ENCODE assay signal across 18 cellular contexts in the genomic region with DNA sequence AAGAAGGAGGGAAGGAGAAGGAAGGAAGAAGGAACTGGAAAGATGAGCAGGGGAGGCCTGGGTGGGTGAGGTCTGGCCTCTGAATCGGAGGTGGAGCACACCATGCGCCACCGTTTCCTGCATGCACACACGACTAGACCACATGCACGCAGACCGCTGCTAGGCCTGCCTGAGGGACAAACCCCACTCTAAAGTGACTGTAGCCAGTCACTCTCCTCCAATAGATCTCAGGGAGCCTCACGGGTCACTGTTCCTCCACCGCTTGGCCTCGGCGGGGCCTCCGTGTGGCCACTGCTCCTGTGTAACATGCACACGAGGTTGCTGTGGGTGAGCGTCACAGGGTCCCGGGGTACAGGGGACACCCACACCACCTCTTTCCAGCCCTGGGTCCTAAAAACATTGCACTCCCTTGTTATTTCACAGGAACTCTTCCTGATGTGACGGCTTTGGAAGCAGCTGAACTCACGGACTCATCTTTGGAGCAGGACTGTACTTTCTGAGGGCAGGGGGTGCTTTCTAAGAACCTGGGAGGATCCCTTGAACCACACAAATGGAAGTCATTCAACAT. TPM values are rescaled to one million over a fixed set of nuclear protein-coding genes. Genes with fewer than 3 reads are reported as not detected.
A peak's percentile ranks its signal among the peaks of the same experiment; 100 is the strongest.
DNase-seq lines count a peak whose midpoint lies in the region; ATAC-seq, FAIRE-seq and TF ChIP-seq lines count a peak whose summit lies in the region.
"Had no signal": no experiment of that assay in that cellular context is flagged by ENCODE, and none has a peak within 500 bp of the region (broad histone marks: within the 10 kb centered on the region; RNA-seq: fewer than 3 reads in every experiment).

No MANE protein-coding gene starts in this region.

- no peaks in the 10 kb centered on the region for H3K79me1 ChIP-seq in IMR-90 (ENCODE audit: low read depth in 1 of 2, low read length in 2 of 2)
- no peaks in the 10 kb centered on the region for H3K79me1 ChIP-seq in neuronal stem cell (ENCODE audit: low read depth, low read length)

- no peaks in the 10 kb centered on the region for H4K20me1 ChIP-seq in IMR-90 (ENCODE audit: insufficient read depth, low read length)
- H4K20me1 ChIP-seq in K562 (replicated peaks; ENCODE audit: control insufficient read depth, insufficient read depth, low read length), result no peaks in the 10 kb centered on the region
- H4K20me1 ChIP-seq: BLaER1 had no signal

- no peak for FAIRE-seq in K562 (lab: Jason Lieb, UNC)
- FAIRE-seq: GM12878 had no signal

- H2BK5ac ChIP-seq in IMR-90 (ENCODE audit: low read depth, low read length, poor library complexity, severe bottlenecking) (no peak overlapping the region), neuronal stem cell (ENCODE audit: low read length) (no peak overlapping the region)

- H3K4ac ChIP-seq in IMR-90 (ENCODE audit: low read depth, low read length), result no peak overlapping the region
- no peak overlapping the region for H3K4ac ChIP-seq in neuronal stem cell (ENCODE audit: low read length)

- dilution Hi-C loops in IMR-90 (cut with HindIII; ENCODE audit: low sequenced_read_pairs, unreplicated experiment), result no loop called here

- POLR2A ChIA-PET in IMR-90 (lab: Charles Lee; ENCODE audit: unreplicated experiment) (no interaction called here), K562 (lab: Yijun Ruan, JAX) (interaction anchor here (0.6 to 1.3 kb wide), 2 partner anchors 19 to 22 kb away, joined by 3 read pairs; no protein-coding TSS in a partner anchor)

- no peak overlapping the region for H3K4me3 ChIP-seq in IMR-90 (ENCODE audit: insufficient read depth, low read depth, low read length)
- H3K4me3 ChIP-seq in K562, result no peak overlapping the region
- no peak overlapping the region for H3K4me3 ChIP-seq in neuronal stem cell (ENCODE audit: low read length in 2 of 2)
- H3K4me3 ChIP-seq: BLaER1, GM12878 had no signal

- in situ Hi-C loops in IMR-90 (cut with MboI; ENCODE audit: low sequenced_read_pairs) (no loop called here), K562 (cut with MboI) (no loop called here)

- intact Hi-C loops in IMR-90 (cut with micrococcal nuclease), result no loop called here
- intact Hi-C loops in K562 (cut with micrococcal nuclease), result no loop called here

- H3K14ac ChIP-seq in IMR-90 (replicated peaks; ENCODE audit: low read depth, low read length) (no peak overlapping the region), neuronal stem cell (ENCODE audit: low read length) (no peak overlapping the region)

- no peaks in the 10 kb centered on the region for H3K36me3 ChIP-seq in IMR-90 (ENCODE audit: control insufficient read depth, insufficient read depth, low read length)
- peaks cover 9% of the 10 kb centered on the region; the same call in 1 of the 3 replicates for H3K36me3 ChIP-seq in K562 (ENCODE audit: control insufficient read depth, insufficient read depth, low read length)
- H3K36me3 ChIP-seq in neuronal stem cell (replicated peaks in 1 of 2; ENCODE audit: control insufficient read depth in 2 of 2, insufficient read depth in 2 of 2, low read length in 2 of 2), result peaks cover 0 to 23% of the 10 kb centered on the region in 2 donors
- H3K36me3 ChIP-seq: BLaER1 had no signal

- H2BK15ac ChIP-seq in IMR-90 (ENCODE audit: low read depth, low read length) (no peak overlapping the region), neuronal stem cell (ENCODE audit: low read length) (no peak overlapping the region)

- no peak overlapping the region for H3K56ac ChIP-seq in IMR-90 (ENCODE audit: extremely low read depth, insufficient read depth, low read length)

- 91% methylated on average over 10 of the region's 16 CpGs; no CpG with 5 or more reads in 1 of the 2 experiments for WGBS in IMR-90 (ENCODE audit: extremely low coverage in 2 of 2, insufficient read length in 1 of 2), 2 experiments
- 83% methylated on average over 16 of the region's 16 CpGs for WGBS in K562 (ENCODE audit: insufficient coverage, low coverage, missing lambda C conversion rate)
- WGBS in neuronal stem cell (ENCODE audit: extremely low coverage in 2 of 2, insufficient read length in 2 of 2, insufficient replicate concordance in 1 of 2), 2 donors, result no CpG with 5 or more reads among the region's 16 CpGs

- H4K91ac ChIP-seq in IMR-90 (ENCODE audit: insufficient read depth, low read depth, low read length) (no peak overlapping the region), neuronal stem cell (ENCODE audit: low read depth, low read length, poor library complexity) (no peak overlapping the region)

- TF ChIP-seq EP300 in K562 (IDR thresholded peaks at IDR 0.05; ENCODE audit: low read length), result no peak

- H2AFZ ChIP-seq in IMR-90 (replicated peaks; ENCODE audit: low read length, poor library complexity) (no peak overlapping the region), K562 (ENCODE audit: low read depth, low read length) (peak overlapping the region; percentile 22), neuronal stem cell (ENCODE audit: low read length) (no peak overlapping the region)

- H4K5ac ChIP-seq in IMR-90 (ENCODE audit: low read depth, low read length), result no peak overlapping the region

- no peak for DNase-seq in IMR-90
- DNase-seq in K562 (ENCODE audit: extremely low read depth in 1 of 4, low spot score in 3 of 4), result no peak
- DNase-seq in neuronal stem cell (ENCODE audit: low spot score), result no peak
- no peak for DNase-seq in CD1c-positive myeloid dendritic cell (ENCODE audit: extremely low spot score)
- DNase-seq: CD8-positive, alpha-beta T cell; DMS53; EL; KG1; MV-4-11 had no signal

- no peaks in the 10 kb centered on the region for H3K4me1 ChIP-seq in IMR-90 (ENCODE audit: control insufficient read depth, insufficient read depth, low read length)
- peaks cover 15 to 23% of the 10 kb centered on the region in 2 experiments; a peak in 4 of 5 replicates for H3K4me1 ChIP-seq in K562 (replicated peaks in 1 of 2; ENCODE audit: control insufficient read depth in 2 of 2, insufficient read depth in 2 of 2, low read length in 2 of 2)
- no peaks in the 10 kb centered on the region for H3K4me1 ChIP-seq in neuronal stem cell (ENCODE audit: control insufficient read depth in 2 of 2, insufficient read depth in 1 of 2, low read depth in 1 of 2, low read length in 2 of 2)

- H3K4me2 ChIP-seq in IMR-90 (ENCODE audit: low read depth, low read length) (no peak overlapping the region), K562 (ENCODE audit: insufficient read depth, low read length) (no peak overlapping the region), neuronal stem cell (ENCODE audit: insufficient read depth, low read length, poor library complexity, severe bottlenecking) (no peak overlapping the region)
- H3K4me2 ChIP-seq: BLaER1 had no signal

- no peak overlapping the region for H3K18ac ChIP-seq in IMR-90 (ENCODE audit: low read depth, low read length)
- peak overlapping the region; percentile 27 for H3K18ac ChIP-seq in neuronal stem cell (ENCODE audit: low read length)

- H4K8ac ChIP-seq in IMR-90 (ENCODE audit: low read depth in 2 of 2, low read length in 2 of 2) (no peak overlapping the region), neuronal stem cell (ENCODE audit: low read depth, low read length) (peak overlapping the region; percentile 65)

- H3K27ac ChIP-seq in IMR-90 (ENCODE audit: insufficient read depth, low read length) (no peak overlapping the region), K562 (ENCODE audit: extremely low read depth, low read depth, low read length) (no peak overlapping the region), neuronal stem cell (replicated peaks; ENCODE audit: low read length) (no peak overlapping the region)
- H3K27ac ChIP-seq: BLaER1 had no signal

- H2BK12ac ChIP-seq in neuronal stem cell (ENCODE audit: low read length), result no peak overlapping the region

- TF ChIP-seq POLR2A in IMR-90 (IDR thresholded peaks at IDR 0.05; ENCODE audit: low read depth, low read length) (no peak), K562 (conservative IDR thresholded peaks at IDR 0.05) (no peak)

- no peak overlapping the region for H3K9ac ChIP-seq in IMR-90 (ENCODE audit: low read depth, low read length)
- H3K9ac ChIP-seq in K562 (ENCODE audit: insufficient read depth in 1 of 2, low read depth in 2 of 2, low read length in 2 of 2), result peak overlapping the region in 1 of 2 experiments; percentile 78; a peak in 2 of 4 replicates
- peak overlapping the region; percentile 37 for H3K9ac ChIP-seq in neuronal stem cell (ENCODE audit: low read depth, low read length, poor library complexity)
- H3K9ac ChIP-seq: BLaER1 had no signal

- no peak overlapping the region; the same call in 1 of the 2 replicates for H3K23ac ChIP-seq in IMR-90 (ENCODE audit: low read depth, low read length)
- H3K23ac ChIP-seq in neuronal stem cell (ENCODE audit: low read depth, low read length, poor library complexity), result peak overlapping the region; percentile 75

- ATAC-seq in IMR-90 (ENCODE audit: low read depth), result no peak
- peak; percentile 42 for ATAC-seq in K562
- no peak for ATAC-seq in GM21390 (IDR thresholded peaks at IDR 0.05; ENCODE audit: unreplicated experiment)
- ATAC-seq: CD8-positive, alpha-beta T cell; GM12878; Panc1 had no signal

- H3K9me1 ChIP-seq in IMR-90 (ENCODE audit: insufficient read depth, low read length) (no peaks in the 10 kb centered on the region), K562 (ENCODE audit: control insufficient read depth, insufficient read depth, low read length) (no peaks in the 10 kb centered on the region)

- H3K9me3 ChIP-seq in IMR-90 (ENCODE audit: control insufficient read depth, insufficient read depth, low read length) (no peaks in the 10 kb centered on the region), K562 (replicated peaks; ENCODE audit: control insufficient read depth, insufficient read depth, low read depth, low read length) (no peaks in the 10 kb centered on the region), neuronal stem cell (replicated peaks in 1 of 2; ENCODE audit: control insufficient read depth in 2 of 2, insufficient read depth in 1 of 2, low read depth in 1 of 2, low read length in 2 of 2) (no peaks in the 10 kb centered on the region)
- H3K9me3 ChIP-seq: BLaER1 had no signal

- BruUV-seq in IMR-90 (replicated peaks; lab: Mats Ljungman, UMichigan), result no TSS peak
- BruUV-seq in K562 (replicated peaks; lab: Mats Ljungman, UMichigan), result no TSS peak

- CTCF ChIA-PET in IMR-90 (lab: Yijun Ruan, JAX) (interaction anchor here (0.8 kb wide), 1 partner anchor 32 kb away, joined by 3 read pairs; no protein-coding TSS in a partner anchor), K562 (lab: Yijun Ruan, JAX; ENCODE audit: low intra/inter-chr PET ratio) (no interaction called here)

- no peak for TF ChIP-seq CTCF in IMR-90 (conservative IDR thresholded peaks at IDR 0.05; ENCODE audit: low read depth, low read length)
- no peak for TF ChIP-seq CTCF in K562 (IDR thresholded peaks at IDR 0.05 in 2 of 3, conservative IDR thresholded peaks at IDR 0.05 in 1 of 3; ENCODE audit: insufficient read depth in 2 of 3, low read depth in 1 of 3, low read length in 3 of 3)

- peak overlapping the region; percentile 31 for H2AK9ac ChIP-seq in IMR-90 (replicated peaks; ENCODE audit: low read depth, low read length, poor library complexity)

- H2AK5ac ChIP-seq in IMR-90 (ENCODE audit: low read depth, low read length) (no peak overlapping the region), neuronal stem cell (ENCODE audit: low read depth, low read length) (no peak overlapping the region)

- H3K27me3 ChIP-seq in IMR-90 (ENCODE audit: control insufficient read depth, insufficient read depth, low read length), result peaks cover 34% of the 10 kb centered on the region
- H3K27me3 ChIP-seq in K562 (ENCODE audit: control insufficient read depth in 2 of 2, insufficient read depth in 2 of 2, low read length in 2 of 2), result no peaks in the 10 kb centered on the region
- H3K27me3 ChIP-seq in neuronal stem cell (ENCODE audit: control insufficient read depth in 3 of 3, insufficient read depth in 3 of 3, low read depth in 1 of 3, low read length in 3 of 3), result no peaks in the 10 kb centered on the region
- H3K27me3 ChIP-seq: BLaER1 had no signal

- TF ChIP-seq RAD21 in IMR-90 (IDR thresholded peaks at IDR 0.05; ENCODE audit: low read length), result no peak
- TF ChIP-seq RAD21 in K562 (CRISPR knock-in tag; conservative IDR thresholded peaks at IDR 0.05 in 1 of 2, IDR thresholded peaks at IDR 0.05 in 1 of 2), result no peak

- no peak overlapping the region for H2BK20ac ChIP-seq in IMR-90 (ENCODE audit: low read depth, low read length)

- no peak overlapping the region for H2BK120ac ChIP-seq in IMR-90 (ENCODE audit: low read depth, low read length)
- H2BK120ac ChIP-seq in neuronal stem cell (ENCODE audit: low read depth, low read length), result no peak overlapping the region

- no peaks in the 10 kb centered on the region for H3K79me2 ChIP-seq in K562 (ENCODE audit: control insufficient read depth, insufficient read depth, low read length)

RNA-seq across cellular contexts. Expression of gene CEBPE, which starts 17.6 kb away (rescaled TPM):
- total RNA-seq in IMR-90 (2012; rRNA removed) (not detected in 2 replicates), K562 (2014; rRNA removed) (0.09 TPM in 1 of 2 replicates, not detected in the other), K562 (2014; rRNA removed; fragmentation: Illumina TruSeq; extraction: Trizol) (not detected in 2 replicates), K562 (2015; rRNA removed; fragmentation: Illumina TruSeq; extraction: Trizol) (not detected in 2 replicates), K562 (2021) (0.13 and 0.16 TPM in 2 replicates)
- polyA plus RNA-seq in IMR-90 (2012; rRNA removed) (0.05 TPM in 1 of 2 replicates, not detected in the other), K562 (2011; rRNA removed) (0.09 TPM in 1 of 2 replicates, not detected in the other), K562 (2014; fragmentation: Illumina TruSeq; extraction: Trizol) (not detected in 2 replicates), K562 (2014; fragmentation: Nextera tagmentation; extraction: Ambion mirVana) (not detected), K562 (2014; rRNA removed) (0.12 and 0.15 TPM in 2 replicates)
- not detected in 2 replicates for polyA plus RNA-seq in IMR-90 (2012; cell fraction: cytosol; rRNA removed)
- not detected in 2 replicates for polyA plus RNA-seq in IMR-90 (2012; cell fraction: nucleus; rRNA removed; ENCODE audit: low replicate concordance)
- total RNA-seq in K562 (2011; cell fraction: chromatin; rRNA removed; ENCODE audit: low replicate concordance), result not detected in 2 replicates
- total RNA-seq in K562 (2011; cell fraction: nucleolus; rRNA removed), result not detected in 2 replicates
- not detected in 2 replicates for total RNA-seq in K562 (2011; cell fraction: nucleoplasm; rRNA removed)
- polyA plus RNA-seq in K562 (2011; cell fraction: cytosol; rRNA removed), result 0.09 and 0.12 TPM in 2 replicates
- polyA plus RNA-seq in K562 (2011; cell fraction: nucleus; rRNA removed), result not detected in 2 replicates
- 0.18 TPM in 1 of 2 replicates, not detected in the other for polyA plus RNA-seq in K562 (2012)
- not detected in 2 replicates for polyA minus RNA-seq in K562 (2011; rRNA and poly(A)+ RNA removed)
- polyA minus RNA-seq in K562 (2011; cell fraction: cytosol; rRNA and poly(A)+ RNA removed), result not detected in 2 replicates
- polyA minus RNA-seq in K562 (2011; cell fraction: nucleus; rRNA and poly(A)+ RNA removed), result not detected in 2 replicates
- polyA plus RNA-seq in neuronal stem cell (2013, experiment 1 of 2), result not detected
- polyA plus RNA-seq in neuronal stem cell (2013, experiment 2 of 2), result not detected
- total RNA-seq: A673; CD8-positive, alpha-beta T cell; H4; NCI-H460; Right ventricle myocardium inferior; SK-MEL-5 had no signal

RNA-seq across cellular contexts. Expression of gene CIROP, which starts 31.9 kb away (rescaled TPM):
- total RNA-seq in IMR-90 (2012; rRNA removed) (0.28 and 0.36 TPM in 2 replicates), K562 (2014; rRNA removed) (not detected in 2 replicates), K562 (2014; rRNA removed; fragmentation: Illumina TruSeq; extraction: Trizol) (not detected in 2 replicates), K562 (2015; rRNA removed; fragmentation: Illumina TruSeq; extraction: Trizol) (not detected in 2 replicates), K562 (2021) (not detected in 2 replicates)
- polyA plus RNA-seq in IMR-90 (2012; rRNA removed) (0.31 and 0.37 TPM in 2 replicates), K562 (2011; rRNA removed) (not detected in 2 replicates), K562 (2014; fragmentation: Illumina TruSeq; extraction: Trizol) (not detected in 2 replicates), K562 (2014; fragmentation: Nextera tagmentation; extraction: Ambion mirVana) (not detected), K562 (2014; rRNA removed) (not detected in 2 replicates)
- 0.23 and 0.43 TPM in 2 replicates for polyA plus RNA-seq in IMR-90 (2012; cell fraction: cytosol; rRNA removed)
- 1.3 and 1.8 TPM in 2 replicates for polyA plus RNA-seq in IMR-90 (2012; cell fraction: nucleus; rRNA removed; ENCODE audit: low replicate concordance)
- not detected in 2 replicates for total RNA-seq in K562 (2011; cell fraction: chromatin; rRNA removed; ENCODE audit: low replicate concordance)
- not detected in 2 replicates for total RNA-seq in K562 (2011; cell fraction: nucleolus; rRNA removed)
- not detected in 2 replicates for total RNA-seq in K562 (2011; cell fraction: nucleoplasm; rRNA removed)
- not detected in 2 replicates for polyA plus RNA-seq in K562 (2011; cell fraction: cytosol; rRNA removed)
- not detected in 2 replicates for polyA plus RNA-seq in K562 (2011; cell fraction: nucleus; rRNA removed)
- not detected in 2 replicates for polyA plus RNA-seq in K562 (2012)
- not detected in 2 replicates for polyA minus RNA-seq in K562 (2011; rRNA and poly(A)+ RNA removed)
- polyA minus RNA-seq in K562 (2011; cell fraction: cytosol; rRNA and poly(A)+ RNA removed), result not detected in 2 replicates
- polyA minus RNA-seq in K562 (2011; cell fraction: nucleus; rRNA and poly(A)+ RNA removed), result not detected in 2 replicates
- polyA plus RNA-seq in neuronal stem cell (2013, experiment 1 of 2), result not detected
- polyA plus RNA-seq in neuronal stem cell (2013, experiment 2 of 2), result not detected
- total RNA-seq: A673; CD8-positive, alpha-beta T cell; GM12878; H4; NCI-H460; Right ventricle myocardium inferior; SK-MEL-5 had no signal
- polyA plus RNA-seq: GM12878 had no signal

RNA-seq across cellular contexts. Expression of gene C14orf119, which starts 41.3 kb away (rescaled TPM):
- total RNA-seq in IMR-90 (2012; rRNA removed) (61.9 and 83.7 TPM in 2 replicates), K562 (2014; rRNA removed) (36.7 and 38.1 TPM in 2 replicates), K562 (2014; rRNA removed; fragmentation: Illumina TruSeq; extraction: Trizol) (61.2 and 68.8 TPM in 2 replicates), K562 (2015; rRNA removed; fragmentation: Illumina TruSeq; extraction: Trizol) (44.1 and 44.7 TPM in 2 replicates), K562 (2021) (46.0 and 47.6 TPM in 2 replicates)
- polyA plus RNA-seq in IMR-90 (2012; rRNA removed) (74.0 and 86.3 TPM in 2 replicates), K562 (2011; rRNA removed) (82.0 and 84.8 TPM in 2 replicates), K562 (2014; fragmentation: Illumina TruSeq; extraction: Trizol) (37.9 and 39.3 TPM in 2 replicates), K562 (2014; fragmentation: Nextera tagmentation; extraction: Ambion mirVana) (100 to 1,000 TPM; 249 to 251 TPM), K562 (2014; rRNA removed) (48.5 and 51.8 TPM in 2 replicates)
- polyA plus RNA-seq in IMR-90 (2012; cell fraction: cytosol; rRNA removed), result 36.7 and 38.7 TPM in 2 replicates
- polyA plus RNA-seq in IMR-90 (2012; cell fraction: nucleus; rRNA removed; ENCODE audit: low replicate concordance), result 13.9 and 46.2 TPM in 2 replicates
- total RNA-seq in K562 (2011; cell fraction: chromatin; rRNA removed; ENCODE audit: low replicate concordance), result 25.2 and 42.1 TPM in 2 replicates
- 42.1 and 47.4 TPM in 2 replicates for total RNA-seq in K562 (2011; cell fraction: nucleolus; rRNA removed)
- total RNA-seq in K562 (2011; cell fraction: nucleoplasm; rRNA removed), result 29.2 and 32.1 TPM in 2 replicates
- polyA plus RNA-seq in K562 (2011; cell fraction: cytosol; rRNA removed), result 79.2 and 90.6 TPM in 2 replicates
- 90.4 and 124 TPM in 2 replicates for polyA plus RNA-seq in K562 (2011; cell fraction: nucleus; rRNA removed)
- 41.6 and 66.7 TPM in 2 replicates for polyA plus RNA-seq in K562 (2012)
- 61.4 and 78.9 TPM in 2 replicates for polyA minus RNA-seq in K562 (2011; rRNA and poly(A)+ RNA removed)
- 13.7 and 28.6 TPM in 2 replicates for polyA minus RNA-seq in K562 (2011; cell fraction: cytosol; rRNA and poly(A)+ RNA removed)
- 7.8 and 20.5 TPM in 2 replicates for polyA minus RNA-seq in K562 (2011; cell fraction: nucleus; rRNA and poly(A)+ RNA removed)
- 21.0 TPM for polyA plus RNA-seq in neuronal stem cell (2013, experiment 1 of 2)
- polyA plus RNA-seq in neuronal stem cell (2013, experiment 2 of 2), result 18.3 TPM

RNA-seq across cellular contexts. Expression of gene ACIN1, which starts 41.7 kb away (rescaled TPM):
- total RNA-seq in IMR-90 (2012; rRNA removed) (71.9 and 73.8 TPM in 2 replicates), K562 (2014; rRNA removed) (121 and 145 TPM in 2 replicates), K562 (2014; rRNA removed; fragmentation: Illumina TruSeq; extraction: Trizol) (110 and 123 TPM in 2 replicates), K562 (2015; rRNA removed; fragmentation: Illumina TruSeq; extraction: Trizol) (141 and 147 TPM in 2 replicates), K562 (2021) (151 and 163 TPM in 2 replicates)
- polyA plus RNA-seq in IMR-90 (2012; rRNA removed) (167 and 185 TPM in 2 replicates), K562 (2011; rRNA removed) (129 and 157 TPM in 2 replicates), K562 (2014; fragmentation: Illumina TruSeq; extraction: Trizol) (180 and 196 TPM in 2 replicates), K562 (2014; fragmentation: Nextera tagmentation; extraction: Ambion mirVana) (1 to 10 TPM; 5.0 TPM), K562 (2014; rRNA removed) (156 and 184 TPM in 2 replicates)
- polyA plus RNA-seq in IMR-90 (2012; cell fraction: cytosol; rRNA removed), result 47.0 and 54.1 TPM in 2 replicates
- polyA plus RNA-seq in IMR-90 (2012; cell fraction: nucleus; rRNA removed; ENCODE audit: low replicate concordance), result 631 and 1,195 TPM in 2 replicates
- 555 and 556 TPM in 2 replicates for total RNA-seq in K562 (2011; cell fraction: chromatin; rRNA removed; ENCODE audit: low replicate concordance)
- total RNA-seq in K562 (2011; cell fraction: nucleolus; rRNA removed), result 273 and 282 TPM in 2 replicates
- total RNA-seq in K562 (2011; cell fraction: nucleoplasm; rRNA removed), result 463 and 596 TPM in 2 replicates
- 70.8 and 83.1 TPM in 2 replicates for polyA plus RNA-seq in K562 (2011; cell fraction: cytosol; rRNA removed)
- polyA plus RNA-seq in K562 (2011; cell fraction: nucleus; rRNA removed), result 696 and 714 TPM in 2 replicates
- 121 and 135 TPM in 2 replicates for polyA plus RNA-seq in K562 (2012)
- polyA minus RNA-seq in K562 (2011; rRNA and poly(A)+ RNA removed), result 147 and 171 TPM in 2 replicates
- 77.6 and 81.5 TPM in 2 replicates for polyA minus RNA-seq in K562 (2011; cell fraction: cytosol; rRNA and poly(A)+ RNA removed)
- 198 and 296 TPM in 2 replicates for polyA minus RNA-seq in K562 (2011; cell fraction: nucleus; rRNA and poly(A)+ RNA removed)
- polyA plus RNA-seq in neuronal stem cell (2013, experiment 1 of 2), result 147 TPM
- polyA plus RNA-seq in neuronal stem cell (2013, experiment 2 of 2), result 150 TPM

RNA-seq across cellular contexts. Expression of gene SLC7A8, which starts 46.8 kb away (rescaled TPM):
- total RNA-seq in IMR-90 (2012; rRNA removed) (not detected in 2 replicates), K562 (2014; rRNA removed) (5.3 and 6.0 TPM in 2 replicates), K562 (2014; rRNA removed; fragmentation: Illumina TruSeq; extraction: Trizol) (3.5 and 4.0 TPM in 2 replicates), K562 (2015; rRNA removed; fragmentation: Illumina TruSeq; extraction: Trizol) (3.4 and 4.5 TPM in 2 replicates), K562 (2021) (19.6 and 21.6 TPM in 2 replicates)
- polyA plus RNA-seq in IMR-90 (2012; rRNA removed) (0.31 and 0.33 TPM in 2 replicates), K562 (2011; rRNA removed) (19.3 and 42.6 TPM in 2 replicates), K562 (2014; fragmentation: Illumina TruSeq; extraction: Trizol) (30.1 and 33.0 TPM in 2 replicates), K562 (2014; fragmentation: Nextera tagmentation; extraction: Ambion mirVana) (1 to 10 TPM; 2.0 to 2.3 TPM), K562 (2014; rRNA removed) (10.1 and 10.6 TPM in 2 replicates)
- polyA plus RNA-seq in IMR-90 (2012; cell fraction: cytosol; rRNA removed), result 0.13 and 0.32 TPM in 2 replicates
- 0.20 and 0.23 TPM in 2 replicates for polyA plus RNA-seq in IMR-90 (2012; cell fraction: nucleus; rRNA removed; ENCODE audit: low replicate concordance)
- 10.1 and 17.6 TPM in 2 replicates for total RNA-seq in K562 (2011; cell fraction: chromatin; rRNA removed; ENCODE audit: low replicate concordance)
- 12.9 and 14.5 TPM in 2 replicates for total RNA-seq in K562 (2011; cell fraction: nucleolus; rRNA removed)
- 24.6 and 30.7 TPM in 2 replicates for total RNA-seq in K562 (2011; cell fraction: nucleoplasm; rRNA removed)
- 26.8 and 32.0 TPM in 2 replicates for polyA plus RNA-seq in K562 (2011; cell fraction: cytosol; rRNA removed)
- 17.7 and 21.6 TPM in 2 replicates for polyA plus RNA-seq in K562 (2011; cell fraction: nucleus; rRNA removed)
- polyA plus RNA-seq in K562 (2012), result 16.4 and 25.4 TPM in 2 replicates
- polyA minus RNA-seq in K562 (2011; rRNA and poly(A)+ RNA removed), result 10.9 and 16.5 TPM in 2 replicates
- polyA minus RNA-seq in K562 (2011; cell fraction: cytosol; rRNA and poly(A)+ RNA removed), result 22.9 and 23.3 TPM in 2 replicates
- polyA minus RNA-seq in K562 (2011; cell fraction: nucleus; rRNA and poly(A)+ RNA removed), result 4.4 and 9.4 TPM in 2 replicates
- 43.4 TPM for polyA plus RNA-seq in neuronal stem cell (2013, experiment 1 of 2)
- 43.3 TPM for polyA plus RNA-seq in neuronal stem cell (2013, experiment 2 of 2)
